1 cellular context compared by ENCODE assay signal in the genomic region with DNA sequence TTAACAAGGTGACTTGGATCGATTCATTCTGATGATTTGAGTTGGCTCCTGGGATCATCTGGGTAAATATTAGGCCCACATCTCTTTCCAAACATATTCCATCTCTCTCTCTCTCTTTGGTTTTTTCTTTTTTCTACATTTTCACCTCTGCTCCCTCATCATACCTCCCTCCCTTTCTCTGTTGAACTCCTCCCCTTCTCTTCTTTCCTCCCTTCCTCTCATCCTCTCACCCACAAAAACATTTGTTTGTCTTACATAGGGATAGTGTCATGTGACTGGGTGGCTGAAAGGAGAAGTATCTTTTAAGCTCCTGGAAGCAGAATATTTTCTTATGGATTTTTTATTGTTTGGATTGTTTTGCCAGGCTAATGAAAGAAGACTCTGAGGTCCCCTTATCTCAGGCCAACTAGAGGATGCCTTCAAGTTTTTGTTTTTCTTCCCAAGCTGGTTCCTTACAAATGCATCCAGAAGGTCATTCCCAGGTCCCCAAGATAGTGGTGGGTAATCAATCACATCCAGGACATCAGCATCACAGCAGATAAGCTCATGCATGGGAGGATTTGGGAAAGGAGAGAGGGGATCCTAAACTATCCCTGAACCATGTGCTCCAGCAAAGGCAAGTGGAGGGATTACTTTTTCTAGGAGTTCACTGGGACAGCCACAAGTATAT.
TF ChIP-seq lines count a peak whose summit lies in the region.

No MANE protein-coding gene starts in this region.

TF ChIP-seq in endothelial cell of umbilical vein, 7 proteins besides CTCF, POLR2A, EP300 and RAD21:
- TF ChIP-seq GATA2 (IDR thresholded peaks at IDR 0.05; ENCODE audit: insufficient read depth, insufficient read length, low read depth, low read length) (peak; percentile 49), POLR2AphosphoS5 (IDR thresholded peaks at IDR 0.05; ENCODE audit: insufficient read depth, low read depth, low read length) (no peak), EZH2 (IDR thresholded peaks at IDR 0.05; ENCODE audit: borderline replicate concordance, low read depth, low read length, severe bottlenecking) (no peak), JUN (IDR thresholded peaks at IDR 0.05; ENCODE audit: borderline replicate concordance, insufficient read depth, insufficient read length, low read depth) (no peak), FOS (IDR thresholded peaks at IDR 0.05; ENCODE audit: borderline replicate concordance, insufficient read depth, low read length) (no peak)
TF ChIP-seq in endothelial cell of umbilical vein: peak in this region for 1.
